Comparison of ENCODE assay signal across 1 cellular context in the genomic region with DNA sequence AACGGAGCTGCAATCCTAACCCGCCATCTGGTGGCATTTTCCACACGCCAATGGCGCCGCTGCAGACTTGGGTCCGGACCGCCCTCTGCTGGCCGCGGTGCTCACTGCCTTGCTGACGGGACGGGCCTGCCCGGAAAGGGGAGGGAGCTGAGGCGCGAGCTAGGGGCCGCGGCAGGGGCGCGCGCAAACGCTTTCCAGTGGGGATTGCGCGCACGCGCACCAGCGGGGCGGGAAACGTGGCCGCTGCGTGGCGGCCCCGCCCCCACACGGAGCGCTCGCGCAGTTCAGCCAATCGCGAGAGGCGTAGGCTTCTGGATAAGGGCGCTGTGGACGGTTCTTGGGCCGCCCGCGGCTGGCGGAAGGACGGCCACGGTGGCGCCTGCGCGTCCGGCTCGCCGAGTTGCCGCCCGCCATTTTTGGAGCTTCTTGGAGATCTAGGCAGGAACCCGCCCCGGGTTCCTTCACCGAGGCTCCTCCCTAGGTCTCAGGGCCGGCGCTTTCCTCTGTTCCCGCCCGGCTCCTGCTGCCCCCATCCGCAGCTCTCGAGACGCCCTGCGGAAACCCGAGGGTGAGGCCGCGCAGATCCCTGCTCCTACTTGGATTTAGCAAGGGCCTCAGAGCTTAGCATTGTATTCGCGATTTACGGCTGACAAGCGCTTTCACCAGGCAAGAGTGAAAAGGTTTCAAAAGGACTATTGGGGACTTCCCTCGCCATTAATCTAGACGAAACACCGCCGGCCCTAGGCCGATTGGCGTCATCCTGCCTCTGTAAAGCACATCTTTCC.
TF ChIP-seq lines count a peak whose summit lies in the region.

STAG1 (minus strand) TSS at position 52 of the 785 bp plus-strand sequence. CDS start 121,480 bp downstream, outside the sequence.

TF ChIP-seq in H1, 55 proteins besides CTCF, POLR2A, EP300 and RAD21 (continued from another document and continues in another):
- TF ChIP-seq SIN3A (conservative IDR thresholded peaks at IDR 0.05 in 1 of 2, IDR thresholded peaks at IDR 0.05 in 1 of 2; ENCODE audit: low read depth in 1 of 2, low read length in 2 of 2) (0 out of 4 replicates have a peak, but pooled peaks of 1 of the 2 experiments have one; percentile 72), HDAC6 (IDR thresholded peaks at IDR 0.05; ENCODE audit: low read depth, low read length) (no peak), CHD1 (IDR thresholded peaks at IDR 0.05; ENCODE audit: low read depth, low read length) (no peak), TCF12 (IDR thresholded peaks at IDR 0.05; ENCODE audit: low read depth, low read length) (0 out of 2 replicates have a peak, but pooled peaks have one; percentile 6), SP2 (IDR thresholded peaks at IDR 0.05; ENCODE audit: low read length) (no peak), EGR1 (IDR thresholded peaks at IDR 0.05; ENCODE audit: borderline replicate concordance, low read depth, low read length) (peak; percentile 87), RXRA (IDR thresholded peaks at IDR 0.05; ENCODE audit: insufficient read depth, low read depth, low read length) (no peak), RBBP5 (IDR thresholded peaks at IDR 0.05; ENCODE audit: borderline replicate concordance, low read depth, low read length) (peak; percentile 96), GTF2F1 (IDR thresholded peaks at IDR 0.05; ENCODE audit: borderline replicate concordance, low read depth, low read length) (0 out of 2 replicates have a peak, but pooled peaks have one; percentile 60), BACH1 (IDR thresholded peaks at IDR 0.05; ENCODE audit: low read length) (peak; percentile 98), TAF7 (optimal IDR thresholded peaks at IDR 0.05; ENCODE audit: borderline replicate concordance, low read depth, low read length) (peak; percentile 95), GABPA (IDR thresholded peaks at IDR 0.05; ENCODE audit: borderline replicate concordance, insufficient read depth, low read length) (peak; percentile 29; the same call in 1 of the 2 replicates), BCL11A (IDR thresholded peaks at IDR 0.05; ENCODE audit: low read depth in 2 of 2, low read length in 2 of 2) (no peak), YY1 (IDR thresholded peaks at IDR 0.05; ENCODE audit: low read depth, low read length) (peak; percentile 80), TBP (IDR thresholded peaks at IDR 0.05; ENCODE audit: low read depth, low read length) (peak; percentile 76), CHD2 (IDR thresholded peaks at IDR 0.05; ENCODE audit: low read length) (peak; percentile 78), EZH2 (IDR thresholded peaks at IDR 0.05; ENCODE audit: low read depth, low read length, severe bottlenecking) (no peak), KDM1A (IDR thresholded peaks at IDR 0.05; ENCODE audit: borderline replicate concordance, low read length) (no peak), SP1 (IDR thresholded peaks at IDR 0.05; ENCODE audit: low read depth, low read length) (peak; percentile 81), POLR2AphosphoS5 (IDR thresholded peaks at IDR 0.05; ENCODE audit: low read depth, low read length) (peak; percentile 86), RFX5 (IDR thresholded peaks at IDR 0.05; ENCODE audit: borderline replicate concordance, low read depth, low read length) (no peak), SAP30 (IDR thresholded peaks at IDR 0.05; ENCODE audit: insufficient read depth, insufficient replicate concordance, low read length) (no peak), TAF1 (IDR thresholded peaks at IDR 0.05; ENCODE audit: low read depth, low read length) (peak; percentile 91), CBX8 (IDR thresholded peaks at IDR 0.05; ENCODE audit: borderline replicate concordance, low read depth, low read length) (no peak), JUND (IDR thresholded peaks at IDR 0.05; ENCODE audit: low read length) (0 out of 2 replicates have a peak, but pooled peaks have one; percentile 31), HDAC2 (IDR thresholded peaks at IDR 0.05; ENCODE audit: borderline replicate concordance in 1 of 2, low read depth in 2 of 2, low read length in 2 of 2) (peak; percentile 100; a peak in 3 of 4 replicates), MAX (IDR thresholded peaks at IDR 0.05) (peak; percentile 87), ZNF274 (IDR thresholded peaks at IDR 0.05; ENCODE audit: borderline replicate concordance, extremely low read depth, low read length) (no peak), KDM5A (IDR thresholded peaks at IDR 0.05; ENCODE audit: low read length) (no peak), RNF2 (IDR thresholded peaks at IDR 0.05; ENCODE audit: borderline replicate concordance, low read depth, low read length, missing control alignments, poor library complexity, severe bottlenecking) (no peak), CEBPB (IDR thresholded peaks at IDR 0.05; ENCODE audit: low read depth, low read length) (peak; percentile 24; the same call in 1 of the 2 replicates), BRCA1 (IDR thresholded peaks at IDR 0.05; ENCODE audit: low read depth, low read length) (peak; percentile 61; the same call in 1 of the 2 replicates), SUZ12 (IDR thresholded peaks at IDR 0.05; ENCODE audit: low read length) (peak; percentile 80; the same call in 1 of the 2 replicates), FOSL1 (IDR thresholded peaks at IDR 0.05; ENCODE audit: insufficient read depth, low read depth, low read length) (0 out of 2 replicates have a peak, but pooled peaks have one; percentile 42), JUN (IDR thresholded peaks at IDR 0.05; ENCODE audit: low read depth, low read length) (no peak), KDM4A (IDR thresholded peaks at IDR 0.05; ENCODE audit: low read depth, low read length, severe bottlenecking) (peak; percentile 50), SRF (IDR thresholded peaks at IDR 0.05; ENCODE audit: low read depth, low read length) (peak; percentile 10; the same call in 1 of the 2 replicates), TEAD4 (IDR thresholded peaks at IDR 0.05; ENCODE audit: low read depth, low read length) (peak; percentile 58; the same call in 1 of the 2 replicates), SP4 (IDR thresholded peaks at IDR 0.05; ENCODE audit: low read length) (peak; percentile 64; the same call in 1 of the 2 replicates), CBX5 (IDR thresholded peaks at IDR 0.05; ENCODE audit: low read depth, low read length) (no peak), PHF8 (conservative IDR thresholded peaks at IDR 0.05; ENCODE audit: low read depth, low read length) (peak; percentile 63), SIX5 (IDR thresholded peaks at IDR 0.05; ENCODE audit: low read depth, low read length) (no peak), NRF1 (IDR thresholded peaks at IDR 0.05; ENCODE audit: low read depth, low read length) (peak; percentile 49), NANOG (IDR thresholded peaks at IDR 0.05; ENCODE audit: insufficient read depth, low read depth, low read length, poor library complexity, severe bottlenecking) (no peak), ASH2L (IDR thresholded peaks at IDR 0.05; ENCODE audit: low read length) (no peak), CTBP2 (IDR thresholded peaks at IDR 0.05; ENCODE audit: borderline replicate concordance, insufficient read depth, insufficient read length, low read length) (peak; percentile 95), CREB1 (IDR thresholded peaks at IDR 0.05) (peak; percentile 75)
- TF ChIP-seq, protein P1, sequence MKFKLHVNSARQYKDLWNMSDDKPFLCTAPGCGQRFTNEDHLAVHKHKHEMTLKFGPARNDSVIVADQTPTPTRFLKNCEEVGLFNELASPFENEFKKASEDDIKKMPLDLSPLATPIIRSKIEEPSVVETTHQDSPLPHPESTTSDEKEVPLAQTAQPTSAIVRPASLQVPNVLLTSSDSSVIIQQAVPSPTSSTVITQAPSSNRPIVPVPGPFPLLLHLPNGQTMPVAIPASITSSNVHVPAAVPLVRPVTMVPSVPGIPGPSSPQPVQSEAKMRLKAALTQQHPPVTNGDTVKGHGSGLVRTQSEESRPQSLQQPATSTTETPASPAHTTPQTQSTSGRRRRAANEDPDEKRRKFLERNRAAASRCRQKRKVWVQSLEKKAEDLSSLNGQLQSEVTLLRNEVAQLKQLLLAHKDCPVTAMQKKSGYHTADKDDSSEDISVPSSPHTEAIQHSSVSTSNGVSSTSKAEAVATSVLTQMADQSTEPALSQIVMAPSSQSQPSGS (IDR thresholded peaks at IDR 0.05; ENCODE audit: low read length), result no peak
- TF ChIP-seq, protein P2, sequence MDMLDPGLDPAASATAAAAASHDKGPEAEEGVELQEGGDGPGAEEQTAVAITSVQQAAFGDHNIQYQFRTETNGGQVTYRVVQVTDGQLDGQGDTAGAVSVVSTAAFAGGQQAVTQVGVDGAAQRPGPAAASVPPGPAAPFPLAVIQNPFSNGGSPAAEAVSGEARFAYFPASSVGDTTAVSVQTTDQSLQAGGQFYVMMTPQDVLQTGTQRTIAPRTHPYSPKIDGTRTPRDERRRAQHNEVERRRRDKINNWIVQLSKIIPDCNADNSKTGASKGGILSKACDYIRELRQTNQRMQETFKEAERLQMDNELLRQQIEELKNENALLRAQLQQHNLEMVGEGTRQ (IDR thresholded peaks at IDR 0.05; ENCODE audit: low read length), result no peak; the same call in 1 of the 2 replicates
- TF ChIP-seq, protein P3, sequence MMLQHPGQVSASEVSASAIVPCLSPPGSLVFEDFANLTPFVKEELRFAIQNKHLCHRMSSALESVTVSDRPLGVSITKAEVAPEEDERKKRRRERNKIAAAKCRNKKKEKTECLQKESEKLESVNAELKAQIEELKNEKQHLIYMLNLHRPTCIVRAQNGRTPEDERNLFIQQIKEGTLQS (IDR thresholded peaks at IDR 0.05; ENCODE audit: insufficient read depth, low read depth, low read length), result 0 out of 2 replicates have a peak, but pooled peaks have one; percentile 39
- TF ChIP-seq, protein P4, sequence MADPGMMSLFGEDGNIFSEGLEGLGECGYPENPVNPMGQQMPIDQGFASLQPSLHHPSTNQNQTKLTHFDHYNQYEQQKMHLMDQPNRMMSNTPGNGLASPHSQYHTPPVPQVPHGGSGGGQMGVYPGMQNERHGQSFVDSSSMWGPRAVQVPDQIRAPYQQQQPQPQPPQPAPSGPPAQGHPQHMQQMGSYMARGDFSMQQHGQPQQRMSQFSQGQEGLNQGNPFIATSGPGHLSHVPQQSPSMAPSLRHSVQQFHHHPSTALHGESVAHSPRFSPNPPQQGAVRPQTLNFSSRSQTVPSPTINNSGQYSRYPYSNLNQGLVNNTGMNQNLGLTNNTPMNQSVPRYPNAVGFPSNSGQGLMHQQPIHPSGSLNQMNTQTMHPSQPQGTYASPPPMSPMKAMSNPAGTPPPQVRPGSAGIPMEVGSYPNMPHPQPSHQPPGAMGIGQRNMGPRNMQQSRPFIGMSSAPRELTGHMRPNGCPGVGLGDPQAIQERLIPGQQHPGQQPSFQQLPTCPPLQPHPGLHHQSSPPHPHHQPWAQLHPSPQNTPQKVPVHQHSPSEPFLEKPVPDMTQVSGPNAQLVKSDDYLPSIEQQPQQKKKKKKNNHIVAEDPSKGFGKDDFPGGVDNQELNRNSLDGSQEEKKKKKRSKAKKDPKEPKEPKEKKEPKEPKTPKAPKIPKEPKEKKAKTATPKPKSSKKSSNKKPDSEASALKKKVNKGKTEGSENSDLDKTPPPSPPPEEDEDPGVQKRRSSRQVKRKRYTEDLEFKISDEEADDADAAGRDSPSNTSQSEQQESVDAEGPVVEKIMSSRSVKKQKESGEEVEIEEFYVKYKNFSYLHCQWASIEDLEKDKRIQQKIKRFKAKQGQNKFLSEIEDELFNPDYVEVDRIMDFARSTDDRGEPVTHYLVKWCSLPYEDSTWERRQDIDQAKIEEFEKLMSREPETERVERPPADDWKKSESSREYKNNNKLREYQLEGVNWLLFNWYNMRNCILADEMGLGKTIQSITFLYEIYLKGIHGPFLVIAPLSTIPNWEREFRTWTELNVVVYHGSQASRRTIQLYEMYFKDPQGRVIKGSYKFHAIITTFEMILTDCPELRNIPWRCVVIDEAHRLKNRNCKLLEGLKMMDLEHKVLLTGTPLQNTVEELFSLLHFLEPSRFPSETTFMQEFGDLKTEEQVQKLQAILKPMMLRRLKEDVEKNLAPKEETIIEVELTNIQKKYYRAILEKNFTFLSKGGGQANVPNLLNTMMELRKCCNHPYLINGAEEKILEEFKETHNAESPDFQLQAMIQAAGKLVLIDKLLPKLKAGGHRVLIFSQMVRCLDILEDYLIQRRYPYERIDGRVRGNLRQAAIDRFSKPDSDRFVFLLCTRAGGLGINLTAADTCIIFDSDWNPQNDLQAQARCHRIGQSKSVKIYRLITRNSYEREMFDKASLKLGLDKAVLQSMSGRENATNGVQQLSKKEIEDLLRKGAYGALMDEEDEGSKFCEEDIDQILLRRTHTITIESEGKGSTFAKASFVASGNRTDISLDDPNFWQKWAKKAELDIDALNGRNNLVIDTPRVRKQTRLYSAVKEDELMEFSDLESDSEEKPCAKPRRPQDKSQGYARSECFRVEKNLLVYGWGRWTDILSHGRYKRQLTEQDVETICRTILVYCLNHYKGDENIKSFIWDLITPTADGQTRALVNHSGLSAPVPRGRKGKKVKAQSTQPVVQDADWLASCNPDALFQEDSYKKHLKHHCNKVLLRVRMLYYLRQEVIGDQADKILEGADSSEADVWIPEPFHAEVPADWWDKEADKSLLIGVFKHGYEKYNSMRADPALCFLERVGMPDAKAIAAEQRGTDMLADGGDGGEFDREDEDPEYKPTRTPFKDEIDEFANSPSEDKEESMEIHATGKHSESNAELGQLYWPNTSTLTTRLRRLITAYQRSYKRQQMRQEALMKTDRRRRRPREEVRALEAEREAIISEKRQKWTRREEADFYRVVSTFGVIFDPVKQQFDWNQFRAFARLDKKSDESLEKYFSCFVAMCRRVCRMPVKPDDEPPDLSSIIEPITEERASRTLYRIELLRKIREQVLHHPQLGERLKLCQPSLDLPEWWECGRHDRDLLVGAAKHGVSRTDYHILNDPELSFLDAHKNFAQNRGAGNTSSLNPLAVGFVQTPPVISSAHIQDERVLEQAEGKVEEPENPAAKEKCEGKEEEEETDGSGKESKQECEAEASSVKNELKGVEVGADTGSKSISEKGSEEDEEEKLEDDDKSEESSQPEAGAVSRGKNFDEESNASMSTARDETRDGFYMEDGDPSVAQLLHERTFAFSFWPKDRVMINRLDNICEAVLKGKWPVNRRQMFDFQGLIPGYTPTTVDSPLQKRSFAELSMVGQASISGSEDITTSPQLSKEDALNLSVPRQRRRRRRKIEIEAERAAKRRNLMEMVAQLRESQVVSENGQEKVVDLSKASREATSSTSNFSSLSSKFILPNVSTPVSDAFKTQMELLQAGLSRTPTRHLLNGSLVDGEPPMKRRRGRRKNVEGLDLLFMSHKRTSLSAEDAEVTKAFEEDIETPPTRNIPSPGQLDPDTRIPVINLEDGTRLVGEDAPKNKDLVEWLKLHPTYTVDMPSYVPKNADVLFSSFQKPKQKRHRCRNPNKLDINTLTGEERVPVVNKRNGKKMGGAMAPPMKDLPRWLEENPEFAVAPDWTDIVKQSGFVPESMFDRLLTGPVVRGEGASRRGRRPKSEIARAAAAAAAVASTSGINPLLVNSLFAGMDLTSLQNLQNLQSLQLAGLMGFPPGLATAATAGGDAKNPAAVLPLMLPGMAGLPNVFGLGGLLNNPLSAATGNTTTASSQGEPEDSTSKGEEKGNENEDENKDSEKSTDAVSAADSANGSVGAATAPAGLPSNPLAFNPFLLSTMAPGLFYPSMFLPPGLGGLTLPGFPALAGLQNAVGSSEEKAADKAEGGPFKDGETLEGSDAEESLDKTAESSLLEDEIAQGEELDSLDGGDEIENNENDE (IDR thresholded peaks at IDR 0.05; ENCODE audit: insufficient replicate concordance, low read length), result peak; percentile 49
- TF ChIP-seq, protein P5, sequence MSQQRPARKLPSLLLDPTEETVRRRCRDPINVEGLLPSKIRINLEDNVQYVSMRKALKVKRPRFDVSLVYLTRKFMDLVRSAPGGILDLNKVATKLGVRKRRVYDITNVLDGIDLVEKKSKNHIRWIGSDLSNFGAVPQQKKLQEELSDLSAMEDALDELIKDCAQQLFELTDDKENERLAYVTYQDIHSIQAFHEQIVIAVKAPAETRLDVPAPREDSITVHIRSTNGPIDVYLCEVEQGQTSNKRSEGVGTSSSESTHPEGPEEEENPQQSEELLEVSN (IDR thresholded peaks at IDR 0.05), result peak; percentile 84
